In the genomic region with DNA sequence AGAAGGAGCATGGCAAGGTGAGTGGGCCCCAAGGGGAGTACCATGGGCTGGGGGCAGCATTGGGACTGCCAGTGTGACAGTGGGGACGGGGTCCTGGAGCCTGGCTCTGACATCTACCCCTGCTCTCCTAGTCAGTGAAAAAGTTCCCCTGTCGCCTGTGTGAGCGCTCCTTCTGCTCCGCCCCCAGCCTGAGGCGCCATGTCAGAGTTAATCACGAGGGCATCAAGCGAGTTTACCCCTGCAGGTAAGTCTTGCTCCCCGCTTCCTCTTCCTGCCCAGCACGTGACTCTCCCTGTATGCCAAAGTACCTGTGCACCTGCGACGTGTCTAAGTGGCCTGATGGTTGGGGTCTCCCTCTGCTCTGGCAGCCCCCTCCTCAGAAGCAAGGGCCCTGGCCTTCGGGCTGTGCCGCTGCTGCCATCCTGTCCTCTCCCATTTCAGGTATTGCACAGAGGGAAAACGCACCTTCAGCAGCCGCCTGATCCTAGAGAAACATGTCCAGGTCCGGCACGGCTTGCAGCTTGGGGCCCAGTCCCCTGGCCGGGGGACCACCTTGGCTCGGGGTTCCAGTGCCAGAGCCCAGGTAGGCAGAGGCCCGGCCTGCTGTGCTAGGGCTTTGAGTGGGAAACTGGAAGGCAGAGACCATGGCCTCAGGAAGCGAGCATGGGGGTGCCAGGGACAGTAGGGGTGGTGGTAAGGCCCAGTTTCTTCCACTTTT, we compare ENCODE assay signal across 24 cellular contexts. TPM values are rescaled to one million over a fixed set of nuclear protein-coding genes. Genes with fewer than 3 reads are reported as not detected.
DNase-seq lines count a peak whose midpoint lies in the region; ATAC-seq, FAIRE-seq and TF ChIP-seq lines count a peak whose summit lies in the region.
"Had no signal": no experiment of that assay in that cellular context is flagged by ENCODE, and none has a peak within 500 bp of the region (broad histone marks: within the 10 kb centered on the region; RNA-seq: fewer than 3 reads in every experiment).

No MANE protein-coding gene starts in this region.

- H4K91ac ChIP-seq in H1 (replicated peaks; ENCODE audit: insufficient read length, low read length) (no peak overlapping the region), trophoblast cell (ENCODE audit: low read depth, low read length) (no peak overlapping the region)

- H4K12ac ChIP-seq in trophoblast cell (ENCODE audit: low read depth, low read length): no peak overlapping the region

- no peak overlapping the region for H3K4ac ChIP-seq in H1 (replicated peaks; ENCODE audit: insufficient read length, low read depth, low read length)
- no peak overlapping the region for H3K4ac ChIP-seq in trophoblast cell (ENCODE audit: low read depth, low read length)

- no peak for TF ChIP-seq RAD21 in H1 (IDR thresholded peaks at IDR 0.05 in 1 of 2, conservative IDR thresholded peaks at IDR 0.05 in 1 of 2; ENCODE audit: low read depth in 2 of 2, low read length in 2 of 2)

- no peaks in the 10 kb centered on the region for H3K9me3 Mint-ChIP-seq in activated T-cell treated with anti-CD3 and anti-CD28 coated beads, Interleukin-2, amount 50 U/mL, for 24 hours
- H3K9me3 Mint-ChIP-seq: activated naive CD8-positive, alpha-beta T cell treated with anti-CD3 and anti-CD28 coated beads, Interleukin-2, amount 10 ng/mL, durations not matched to agents 7 days and 5 days; brain; HFFc6 had no signal

- H3K4me3 Mint-ChIP-seq in activated T-cell treated with anti-CD3 and anti-CD28 coated beads, Interleukin-2, amount 50 U/mL, for 24 hours: no peak overlapping the region
- H3K4me3 Mint-ChIP-seq: activated naive CD8-positive, alpha-beta T cell treated with anti-CD3 and anti-CD28 coated beads, Interleukin-2, amount 10 ng/mL, durations not matched to agents 7 days and 5 days; HFFc6 had no signal

- H3K27me3 Mint-ChIP-seq in activated T-cell treated with anti-CD3 and anti-CD28 coated beads, Interleukin-2, amount 50 U/mL, for 24 hours: no peaks in the 10 kb centered on the region
- H3K27me3 Mint-ChIP-seq: activated naive CD8-positive, alpha-beta T cell treated with anti-CD3 and anti-CD28 coated beads, Interleukin-2, amount 10 ng/mL, durations not matched to agents 7 days and 5 days had no signal

- no peak for FAIRE-seq in H1 (lab: Jason Lieb, UNC)

- POLR2A ChIA-PET in H1 (lab: Charles Lee; ENCODE audit: partially characterized antibody): interaction anchor here (0.6 to 1.7 kb wide), 5 partner anchors 9 to 127 kb away, joined by 3 to 14 read pairs (median 5); a partner anchor contains a TSS

- no peak overlapping the region for H2AK5ac ChIP-seq in H1 (ENCODE audit: low read depth, low read length)
- H2AK5ac ChIP-seq in trophoblast cell (ENCODE audit: low read length): no peak overlapping the region

- no peak overlapping the region; the same call in 1 of the 2 replicates for H2BK5ac ChIP-seq in H1 (ENCODE audit: low read depth, low read length)
- no peak overlapping the region for H2BK5ac ChIP-seq in trophoblast cell (ENCODE audit: low read depth, low read length, poor library complexity)

- H2BK20ac ChIP-seq in H1 (ENCODE audit: low read length): no peak overlapping the region

- no peak overlapping the region for H3K56ac ChIP-seq in H1 (replicated peaks; ENCODE audit: insufficient read length, low read depth, low read length)

- H3K9me3 ChIP-seq in H1 (ENCODE audit: insufficient read depth in 2 of 2, low read depth in 1 of 2, low read length in 1 of 2): no peaks in the 10 kb centered on the region
- H3K9me3 ChIP-seq in trophoblast cell (ENCODE audit: insufficient read depth, low read depth, low read length): no peaks in the 10 kb centered on the region
- no peaks in the 10 kb centered on the region for H3K9me3 ChIP-seq in hepatocyte (ENCODE audit: low read depth)
- H3K9me3 ChIP-seq: gastroesophageal sphincter, right atrium auricular region, transverse colon had no signal

- DNase-seq in activated T-cell treated with anti-CD3 and anti-CD28 coated beads, Interleukin-2, amount 50 U/mL, for 24 hours: no peak
- DNase-seq in activated T-cell treated with anti-CD3 and anti-CD28 coated beads, Interleukin-2, amount 50 U/mL, for 1 hour: no peak
- no peak for DNase-seq in HL-60 (ENCODE audit: low read depth in 1 of 2, low spot score in 1 of 2)
- no peak for DNase-seq in H1 (ENCODE audit: low read depth in 1 of 2, low spot score in 2 of 2)
- peak; percentile 24 to 51 for DNase-seq in trophoblast cell
- no peak for DNase-seq in hepatocyte (ENCODE audit: low spot score)
- DNase-seq in DMS114 treated with DMSO at 0.1 percent for 48 hours (lab: John Stamatoyannopoulos, UW; ENCODE audit: unreplicated experiment): no peak
- DNase-seq: activated CD4-positive, alpha-beta T cell treated with anti-CD3 and anti-CD28 coated beads for 1 hour; activated naive CD8-positive, alpha-beta T cell treated with anti-CD3 and anti-CD28 coated beads, Interleukin-2, amount 10 ng/mL, durations not matched to agents 7 days and 5 days; dermis blood vessel endothelial cell; HFFc6; midbrain; NCI-H1417; NCI-H69; occipital lobe; stimulated activated CD4-positive, alpha-beta T cell treated with anti-CD3 and anti-CD28 coated beads, Interleukin-15, amount 100 ng/mL, for 24 hours; stimulated activated naive CD4-positive, alpha-beta T cell treated with Interleukin-2 at 50 U/mL for 16 hours; T-helper 9 cell; transverse colon had no signal

- no peak overlapping the region for H2AFZ ChIP-seq in H1 (ENCODE audit: low read length)
- no peak overlapping the region for H2AFZ ChIP-seq in trophoblast cell (ENCODE audit: insufficient read depth, low read length, poor library complexity)
- H2AFZ ChIP-seq in hepatocyte: no peak overlapping the region

- H3K4me2 ChIP-seq in H1 (ENCODE audit: insufficient read depth in 1 of 2, low read depth in 2 of 2, low read length in 2 of 2): no peak overlapping the region
- no peak overlapping the region for H3K4me2 ChIP-seq in trophoblast cell (ENCODE audit: low read length)
- no peak overlapping the region for H3K4me2 ChIP-seq in hepatocyte

- H3K14ac ChIP-seq in H1 (ENCODE audit: insufficient read length) (no peak overlapping the region), trophoblast cell (ENCODE audit: low read length) (no peak overlapping the region)

- no peak overlapping the region for H4K5ac ChIP-seq in H1 (ENCODE audit: insufficient read length, low read depth, low read length)

- no peak overlapping the region for H3K18ac ChIP-seq in H1 (ENCODE audit: extremely low read depth, low read length)
- no peak overlapping the region for H3K18ac ChIP-seq in trophoblast cell (ENCODE audit: low read length)

- CTCF ChIA-PET in H1 (lab: Charles Lee; ENCODE audit: partially characterized antibody): interaction anchor here (0.6 kb wide), 1 partner anchor 18 kb away, joined by 3 read pairs; no protein-coding TSS in a partner anchor

- TF ChIP-seq CTCF in HL-60 (IDR thresholded peaks at IDR 0.05; ENCODE audit: insufficient read depth, low read length): no peak
- no peak for TF ChIP-seq CTCF in H1 (IDR thresholded peaks at IDR 0.05; ENCODE audit: control extremely low read depth in 1 of 3, insufficient read depth in 1 of 3, low read depth in 1 of 3, low read length in 3 of 3)
- TF ChIP-seq CTCF in hepatocyte (IDR thresholded peaks at IDR 0.05; ENCODE audit: poor library complexity): no peak

- H4K8ac ChIP-seq in H1 (ENCODE audit: extremely low read depth, insufficient read depth, low read length) (no peak overlapping the region; the same call in 1 of the 2 replicates), trophoblast cell (ENCODE audit: low read depth, low read length) (no peak overlapping the region)

- H3K79me2 ChIP-seq in H1 (ENCODE audit: control insufficient read depth in 1 of 2, insufficient read depth in 2 of 2, low read length in 2 of 2) (peaks cover 0 to 10% of the 10 kb centered on the region in 2 experiments; a peak in 1 of 4 replicates), trophoblast cell (ENCODE audit: control insufficient read depth, insufficient read depth, low read length, poor library complexity) (no peaks in the 10 kb centered on the region), hepatocyte (peaks cover 16% of the 10 kb centered on the region)

- H3K4me1 Mint-ChIP-seq in activated T-cell treated with anti-CD3 and anti-CD28 coated beads, Interleukin-2, amount 50 U/mL, for 24 hours (ENCODE audit: low read depth): peaks cover 15% of the 10 kb centered on the region

- 92% methylated on average over 21 of the region's 21 CpGs; no CpG with 5 or more reads in 1 of the 2 experiments for WGBS in H1 (ENCODE audit: extremely low coverage in 1 of 2, insufficient coverage in 1 of 2, insufficient read length in 1 of 2, insufficient replicate concordance in 2 of 2, low coverage in 1 of 2, low lambda C conversion rate in 2 of 2, missing lambda C conversion rate in 1 of 2), 2 experiments
- no CpG with 5 or more reads among the region's 21 CpGs for WGBS in trophoblast cell (ENCODE audit: extremely low coverage, insufficient coverage, insufficient read length)
- WGBS in hepatocyte (ENCODE audit: low lambda C conversion rate, missing lambda C conversion rate): 91% methylated on average over 21 of the region's 21 CpGs

- no peak overlapping the region for H2BK15ac ChIP-seq in H1 (ENCODE audit: low read length)

- no peak for TF ChIP-seq EP300 in H1 (IDR thresholded peaks at IDR 0.05; ENCODE audit: borderline replicate concordance in 1 of 2, low read depth in 2 of 2, low read length in 2 of 2)

- no peaks in the 10 kb centered on the region for H3K27me3 ChIP-seq in HL-60 (ENCODE audit: insufficient read depth, poor library complexity, severe bottlenecking)
- H3K27me3 ChIP-seq in H1 (replicated peaks in 1 of 4; ENCODE audit: control insufficient read depth in 3 of 4, extremely low read depth in 1 of 4, insufficient read depth in 3 of 4, low read length in 3 of 4): no peaks in the 10 kb centered on the region
- H3K27me3 ChIP-seq in trophoblast cell (ENCODE audit: insufficient read depth, low read length): no peaks in the 10 kb centered on the region
- H3K27me3 ChIP-seq in hepatocyte: no peaks in the 10 kb centered on the region
- H3K27me3 ChIP-seq: gastroesophageal sphincter, right atrium auricular region, transverse colon had no signal

- H3K27ac Mint-ChIP-seq in activated T-cell treated with anti-CD3 and anti-CD28 coated beads, Interleukin-2, amount 50 U/mL, for 24 hours: peak overlapping the region; percentile 72
- H3K27ac Mint-ChIP-seq: HFFc6 had no signal

- H3K23ac ChIP-seq in H1 (ENCODE audit: insufficient read length) (no peak overlapping the region), trophoblast cell (ENCODE audit: low read length) (no peak overlapping the region)

- H2BK120ac ChIP-seq in H1 (replicated peaks; ENCODE audit: low read depth, low read length) (no peak overlapping the region), trophoblast cell (ENCODE audit: insufficient read depth, low read length, poor library complexity) (no peak overlapping the region)

- H4K20me1 ChIP-seq in H1 (replicated peaks in 1 of 2; ENCODE audit: control insufficient read depth in 1 of 2, insufficient read depth in 2 of 2, low read length in 2 of 2) (peaks cover 7 to 27% of the 10 kb centered on the region in 2 experiments), hepatocyte (ENCODE audit: insufficient read depth, poor library complexity, severe bottlenecking) (no peaks in the 10 kb centered on the region)

- H3K36me3 ChIP-seq in H1 (ENCODE audit: control insufficient read depth in 2 of 4, insufficient read depth in 4 of 4, low read length in 3 of 4) (peaks cover 24 to 82% (median 43%) of the 10 kb centered on the region in 4 experiments), trophoblast cell (ENCODE audit: control insufficient read depth in 1 of 2, insufficient read depth in 2 of 2, low read length in 2 of 2) (peaks cover 81 to 87% of the 10 kb centered on the region in 2 experiments), hepatocyte (replicated peaks; ENCODE audit: insufficient read depth, low read depth) (no peaks in the 10 kb centered on the region)

- peaks cover 4 to 16% (median 10%) of the 10 kb centered on the region in 4 experiments for H3K4me1 ChIP-seq in H1 (replicated peaks in 1 of 4; ENCODE audit: control insufficient read depth in 3 of 4, insufficient read depth in 4 of 4, low read length in 3 of 4)
- no peaks in the 10 kb centered on the region for H3K4me1 ChIP-seq in trophoblast cell (ENCODE audit: control insufficient read depth in 1 of 2, insufficient read depth in 2 of 2, low read length in 2 of 2)
- no peaks in the 10 kb centered on the region for H3K4me1 ChIP-seq in hepatocyte (ENCODE audit: insufficient read depth)
- H3K4me1 ChIP-seq: right atrium auricular region, transverse colon had no signal

- H2BK12ac ChIP-seq in H1 (ENCODE audit: low read depth, low read length): no peak overlapping the region
- no peak overlapping the region for H2BK12ac ChIP-seq in trophoblast cell (ENCODE audit: low read length)

- H3K79me1 ChIP-seq in H1 (ENCODE audit: low read depth, low read length) (peaks cover 12% of the 10 kb centered on the region; the same call in 1 of the 2 replicates), trophoblast cell (ENCODE audit: low read length) (no peaks in the 10 kb centered on the region)

- no peak overlapping the region for H3K4me3 ChIP-seq in HL-60 (replicated peaks; ENCODE audit: insufficient read depth, low read length)
- H3K4me3 ChIP-seq in H1 (ENCODE audit: extremely low read depth in 1 of 4, insufficient read depth in 2 of 4, low read depth in 3 of 4, low read length in 4 of 4): no peak overlapping the region
- no peak overlapping the region for H3K4me3 ChIP-seq in trophoblast cell (ENCODE audit: low read depth, low read length)
- no peak overlapping the region for H3K4me3 ChIP-seq in hepatocyte
- H3K4me3 ChIP-seq: gastroesophageal sphincter, right atrium auricular region, SK-N-MC, transverse colon had no signal

- peaks cover 94% of the 10 kb centered on the region for H3K36me3 Mint-ChIP-seq in activated T-cell treated with anti-CD3 and anti-CD28 coated beads, Interleukin-2, amount 50 U/mL, for 24 hours (ENCODE audit: low read depth)

- H3K27ac ChIP-seq in HL-60 (replicated peaks): peak overlapping the region; percentile 49
- H3K27ac ChIP-seq in H1 (ENCODE audit: low read depth, low read length): no peak overlapping the region
- H3K27ac ChIP-seq in trophoblast cell (ENCODE audit: low read depth, low read length): no peak overlapping the region
- H3K27ac ChIP-seq in hepatocyte: no peak overlapping the region
- H3K27ac ChIP-seq: right atrium auricular region, SK-N-MC, transverse colon had no signal

- TF ChIP-seq POLR2A in H1 (IDR thresholded peaks at IDR 0.05; ENCODE audit: control extremely low read depth in 1 of 2, low read depth in 2 of 2, low read length in 2 of 2): no peak; a peak in 2 of 3 replicates

- no peaks in the 10 kb centered on the region for H3K9me2 ChIP-seq in hepatocyte (replicated peaks; ENCODE audit: insufficient read depth)

- H3K9ac ChIP-seq in H1 (replicated peaks in 1 of 4; ENCODE audit: extremely low read depth in 1 of 4, low read depth in 3 of 4, low read length in 3 of 4) (no peak overlapping the region), trophoblast cell (ENCODE audit: low read length) (no peak overlapping the region)

- H3K23me2 ChIP-seq in H1 (ENCODE audit: low read depth, low read length): no peaks in the 10 kb centered on the region

- no peak for ATAC-seq in HG02981 (IDR thresholded peaks at IDR 0.05; ENCODE audit: unreplicated experiment)
- ATAC-seq: gastroesophageal sphincter had no signal

RNA-seq across cellular contexts. Expression of a gene that starts 8.1 kb away (rescaled TPM):
- 43.0 and 45.9 TPM in 2 replicates for total RNA-seq in H1 (2021; fragmentation: NEBNext Ultra II Directional; extraction: Animal tissue kit (Norgen Biotek cat#: 25700))
- polyA plus RNA-seq in H1 (2011; rRNA removed) (69.9 and 91.9 TPM in 2 replicates), hepatocyte (3.6 and 4.3 TPM in 2 replicates)
- polyA plus RNA-seq in H1 (2011; cell fraction: cytosol; rRNA removed): 47.7 TPM
- polyA plus RNA-seq in H1 (2011; cell fraction: nucleus; rRNA removed): 90.8 TPM
- polyA plus RNA-seq in H1 (2012, experiment 1 of 2): 30.8 to 47.7 TPM (median 40.3 TPM) in 4 replicates
- 35.9 TPM for polyA plus RNA-seq in H1 (2012, experiment 2 of 2)
- polyA plus RNA-seq in H1 (2013, experiment 1 of 2): 26.5 TPM
- polyA plus RNA-seq in H1 (2013, experiment 2 of 2): 24.7 TPM
- polyA minus RNA-seq in H1 (2011; rRNA and poly(A)+ RNA removed): 64.9 and 87.9 TPM in 2 replicates
- polyA minus RNA-seq in H1 (2011; cell fraction: cytosol; rRNA and poly(A)+ RNA removed): 65.9 TPM
- 80.7 TPM for polyA minus RNA-seq in H1 (2011; cell fraction: nucleus; rRNA and poly(A)+ RNA removed)
- 17.2 and 18.9 TPM in 2 replicates for polyA plus RNA-seq in trophoblast cell (2013)
- total RNA-seq in hepatocyte: 16.8 and 19.9 TPM in 2 replicates

RNA-seq across cellular contexts. Expression of a gene that starts 35.6 kb away (rescaled TPM):
- total RNA-seq in H1 (2021; fragmentation: NEBNext Ultra II Directional; extraction: Animal tissue kit (Norgen Biotek cat#: 25700)): 216 and 226 TPM in 2 replicates
- polyA plus RNA-seq in H1 (2011; rRNA removed) (284 and 293 TPM in 2 replicates), hepatocyte (161 and 168 TPM in 2 replicates)
- 398 TPM for polyA plus RNA-seq in H1 (2011; cell fraction: cytosol; rRNA removed)
- 215 TPM for polyA plus RNA-seq in H1 (2011; cell fraction: nucleus; rRNA removed)
- 274 to 370 TPM (median 317 TPM) in 4 replicates for polyA plus RNA-seq in H1 (2012, experiment 1 of 2)
- 118 TPM for polyA plus RNA-seq in H1 (2012, experiment 2 of 2)
- polyA plus RNA-seq in H1 (2013, experiment 1 of 2): 147 TPM
- 149 TPM for polyA plus RNA-seq in H1 (2013, experiment 2 of 2)
- polyA minus RNA-seq in H1 (2011; rRNA and poly(A)+ RNA removed): 230 and 254 TPM in 2 replicates
- 86.2 TPM for polyA minus RNA-seq in H1 (2011; cell fraction: cytosol; rRNA and poly(A)+ RNA removed)
- 63.5 TPM for polyA minus RNA-seq in H1 (2011; cell fraction: nucleus; rRNA and poly(A)+ RNA removed)
- polyA plus RNA-seq in trophoblast cell (2013): 164 and 168 TPM in 2 replicates
- 107 and 119 TPM in 2 replicates for total RNA-seq in hepatocyte

RNA-seq across cellular contexts. Expression of a gene that starts 37.1 kb away (rescaled TPM):
- total RNA-seq in H1 (2021; fragmentation: NEBNext Ultra II Directional; extraction: Animal tissue kit (Norgen Biotek cat#: 25700)): 30.1 and 31.0 TPM in 2 replicates
- polyA plus RNA-seq in H1 (2011; rRNA removed): 33.1 and 37.1 TPM in 2 replicates
- 38.3 TPM for polyA plus RNA-seq in H1 (2011; cell fraction: cytosol; rRNA removed)
- polyA plus RNA-seq in H1 (2011; cell fraction: nucleus; rRNA removed): 68.6 TPM
- 25.9 to 30.3 TPM (median 27.6 TPM) in 4 replicates for polyA plus RNA-seq in H1 (2012, experiment 1 of 2)
- 22.8 TPM for polyA plus RNA-seq in H1 (2012, experiment 2 of 2)
- polyA plus RNA-seq in H1 (2013, experiment 1 of 2): 13.7 TPM
- 13.8 TPM for polyA plus RNA-seq in H1 (2013, experiment 2 of 2)
- 75.6 and 82.5 TPM in 2 replicates for polyA minus RNA-seq in H1 (2011; rRNA and poly(A)+ RNA removed)
- 39.6 TPM for polyA minus RNA-seq in H1 (2011; cell fraction: cytosol; rRNA and poly(A)+ RNA removed)
- polyA minus RNA-seq in H1 (2011; cell fraction: nucleus; rRNA and poly(A)+ RNA removed): 34.0 TPM
- polyA plus RNA-seq in trophoblast cell (2013): 32.5 and 35.5 TPM in 2 replicates
- 42.1 and 49.9 TPM in 2 replicates for total RNA-seq in hepatocyte
- polyA plus RNA-seq in hepatocyte: 55.1 and 60.4 TPM in 2 replicates

RNA-seq across cellular contexts. Expression of a gene that starts 56.9 kb away (rescaled TPM):
- 57.6 and 59.7 TPM in 2 replicates for total RNA-seq in H1 (2021; fragmentation: NEBNext Ultra II Directional; extraction: Animal tissue kit (Norgen Biotek cat#: 25700))
- polyA plus RNA-seq in H1 (2011; rRNA removed) (27.8 and 29.9 TPM in 2 replicates), hepatocyte (14.1 and 18.0 TPM in 2 replicates)
- 47.2 TPM for polyA plus RNA-seq in H1 (2011; cell fraction: cytosol; rRNA removed)
- 120 TPM for polyA plus RNA-seq in H1 (2011; cell fraction: nucleus; rRNA removed)
- 42.3 to 70.4 TPM (median 49.2 TPM) in 4 replicates for polyA plus RNA-seq in H1 (2012, experiment 1 of 2)
- 20.4 TPM for polyA plus RNA-seq in H1 (2012, experiment 2 of 2)
- 34.9 TPM for polyA plus RNA-seq in H1 (2013, experiment 1 of 2)
- polyA plus RNA-seq in H1 (2013, experiment 2 of 2): 34.7 TPM
- polyA minus RNA-seq in H1 (2011; rRNA and poly(A)+ RNA removed): 121 and 134 TPM in 2 replicates
- 38.2 TPM for polyA minus RNA-seq in H1 (2011; cell fraction: cytosol; rRNA and poly(A)+ RNA removed)
- 39.0 TPM for polyA minus RNA-seq in H1 (2011; cell fraction: nucleus; rRNA and poly(A)+ RNA removed)
- 21.0 and 23.2 TPM in 2 replicates for polyA plus RNA-seq in trophoblast cell (2013)
- total RNA-seq in hepatocyte: 43.0 and 48.8 TPM in 2 replicates

Comparison
In these comparisons a context has a peak if more than half of its experiments do, and no peak if none do; other contexts are left out.
1. DNase-seq: peak in trophoblast cell (2 of 2); none in activated T-cell treated with anti-CD3 and anti-CD28 coated beads, Interleukin-2, amount 50 U/mL, for 24 hours (single experiment), activated T-cell treated with anti-CD3 and anti-CD28 coated beads, Interleukin-2, amount 50 U/mL, for 1 hour (single experiment), HL-60 (0 of 2), H1 (0 of 2), hepatocyte (single experiment) and DMS114 treated with DMSO at 0.1 percent for 48 hours (single experiment).